Comparison of ENCODE assay signal across 19 cellular contexts in genomic region chr1:155039308-155039669, GRCh38. TPM values are rescaled to one million over a fixed set of nuclear protein-coding genes. Genes with fewer than 3 reads are reported as not detected.
"Had no signal": no experiment of that assay in that cellular context is flagged by ENCODE, and none has a peak within 500 bp of the region (broad histone marks: within the 10 kb centered on the region; RNA-seq: fewer than 3 reads in every experiment).

No MANE protein-coding gene starts in this region.

- H3K36me3 ChIP-seq: heart left ventricle had no signal

- H3K4me1 ChIP-seq: parathyroid adenoma had no signal

- H3K9me3 ChIP-seq: heart left ventricle had no signal

- H3K9ac ChIP-seq: parathyroid adenoma had no signal

- DNase-seq: activated CD4-positive, alpha-beta memory T cell treated with anti-CD3 and anti-CD28 coated beads for 36 hours; activated CD4-positive, alpha-beta T cell treated with anti-CD3 and anti-CD28 coated beads for 1 hour; activated CD8-positive, alpha-beta memory T cell treated with anti-CD3 and anti-CD28 coated beads, Interleukin-2, amount 10 ng/mL, durations not matched to agents 7 days and 5 days; activated naive CD4-positive, alpha-beta T cell treated with anti-CD3 and anti-CD28 coated beads, Interleukin-2, amount 10 ng/mL, durations not matched to agents 7 days and 5 days; activated T-cell treated with anti-CD3 and anti-CD28 coated beads, Interleukin-2, amount 50 U/mL, for 1 hour; caudate nucleus; effector CD4-positive, alpha-beta T cell; foreskin melanocyte; heart left ventricle; naive thymus-derived CD4-positive, alpha-beta T cell; stimulated activated CD4-positive, alpha-beta T cell treated with anti-CD3 and anti-CD28 coated beads, Interleukin-4, amount 100 ng/mL, for 24 hours; stimulated activated naive CD4-positive, alpha-beta T cell; substantia nigra had no signal

- H3K27ac ChIP-seq: coronary artery, heart left ventricle, parathyroid adenoma had no signal

- H3K27me3 ChIP-seq: heart left ventricle had no signal

- H3K79me2 ChIP-seq: parathyroid adenoma had no signal

- H3K4me3 ChIP-seq: coronary artery, heart left ventricle, lung had no signal

- H2AFZ ChIP-seq: parathyroid adenoma had no signal

RNA-seq across cellular contexts. Expression of gene DCST1, which starts 5.7 kb away (rescaled TPM):
- total RNA-seq: activated CD8-positive, alpha-beta memory T cell treated with anti-CD3 and anti-CD28 coated beads, Interleukin-2, amount 10 ng/mL, durations not matched to agents 7 days and 5 days; fibroblast of lung; heart left ventricle; T-helper 1 cell treated with Interleukin-12 subunit alpha and Interleukin-12 subunit beta and Interleukin-4 antibody, amounts not matched to agents 30 ng/mL and 1 ng/mL, for 36 hours had no signal
- polyA plus RNA-seq: adipose tissue; fibroblast of lung; heart left ventricle; naive thymus-derived CD4-positive, alpha-beta T cell had no signal

RNA-seq across cellular contexts. Expression of gene DCST2, which starts 5.7 kb away (rescaled TPM):
- polyA plus RNA-seq: naive thymus-derived CD4-positive, alpha-beta T cell had no signal
